ENCODE assay signal across 1 cellular context in genomic region chrX:80808160-80808735, GRCh38.
TF ChIP-seq lines count a peak whose summit lies in the region.

No MANE protein-coding gene starts in this region.

TF ChIP-seq in IMR-90, 13 proteins besides CTCF, POLR2A, EP300 and RAD21:
- TF ChIP-seq USF2 (IDR thresholded peaks at IDR 0.05; ENCODE audit: low read depth, low read length) = no peak
